ENCODE assay signal across 22 cellular contexts in the genomic region with DNA sequence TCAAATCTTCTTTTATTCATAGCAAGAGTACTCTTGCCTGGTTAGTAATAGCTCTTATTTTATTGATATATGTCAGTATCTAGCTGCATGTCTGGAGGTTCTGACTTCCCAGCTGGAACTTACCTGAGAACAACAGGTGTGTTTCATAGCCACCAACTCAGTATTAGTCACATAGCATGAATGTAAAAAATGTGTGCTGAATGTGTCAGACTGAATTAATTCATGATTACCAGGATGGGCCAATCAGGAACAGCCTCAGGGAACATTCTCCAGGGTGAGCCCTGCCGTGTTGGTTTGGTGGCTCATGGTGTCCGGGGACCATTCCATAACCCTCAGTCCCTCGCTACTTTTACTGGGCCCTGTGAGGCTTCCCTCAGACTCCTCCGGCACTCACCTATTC.
A peak's percentile ranks its signal among the peaks of the same experiment; 100 is the strongest.
DNase-seq lines count a peak whose midpoint lies in the region; ATAC-seq, FAIRE-seq and TF ChIP-seq lines count a peak whose summit lies in the region.
"Had no signal": no experiment of that assay in that cellular context is flagged by ENCODE, and none has a peak within 500 bp of the region (broad histone marks: within the 10 kb centered on the region; RNA-seq: fewer than 3 reads in every experiment).

No MANE protein-coding gene starts in this region.

- peak; percentile 95 for ATAC-seq in RWPE2 (ENCODE audit: low read depth)
- ATAC-seq in GM21723 (IDR thresholded peaks at IDR 0.05; ENCODE audit: unreplicated experiment): no peak
- ATAC-seq: heart left ventricle, mucosa of descending colon had no signal

- H3K4me3 ChIP-seq in RWPE2 (ENCODE audit: severe bottlenecking): no peak overlapping the region
- H3K4me3 ChIP-seq: colonic mucosa, heart left ventricle, mucosa of descending colon, Peyer's patch, uterus had no signal

- H3K9me3 ChIP-seq in RWPE2 (ENCODE audit: severe bottlenecking): no peaks in the 10 kb centered on the region
- H3K9me3 ChIP-seq: colonic mucosa, heart left ventricle, mucosa of descending colon, Peyer's patch, uterus had no signal

- FAIRE-seq in urothelium cell line (lab: Jason Lieb, UNC): no peak

- H3K36me3 ChIP-seq in RWPE2 (ENCODE audit: low read depth): peaks cover 21% of the 10 kb centered on the region
- H3K36me3 ChIP-seq: colonic mucosa, Peyer's patch, uterus had no signal

- DNase-seq in HPDE6-E6E7 (ENCODE audit: extremely low spot score) (peak; percentile 79), RWPE2 (ENCODE audit: low spot score) (peak; percentile 71), islet precursor cell (peak; percentile 58), urothelium cell line (ENCODE audit: low spot score) (peak; percentile 44), NCI-H748 treated with DMSO at 0.1 percent for 48 hours (lab: John Stamatoyannopoulos, UW) (no peak)
- DNase-seq in activated CD8-positive, alpha-beta memory T cell treated with anti-CD3 and anti-CD28 coated beads, Interleukin-2, amount 50 U/mL, for 48 hours: no peak
- DNase-seq: activated B cell treated with CpG ODN at 0.5 μM for 24 hours; activated CD4-positive, alpha-beta memory T cell treated with anti-CD3 and anti-CD28 coated beads for 36 hours; activated effector memory CD4-positive, alpha-beta T cell treated with anti-CD3 and anti-CD28 coated beads, Interleukin-2, amount 50 U/mL, for 16 hours; CD4-positive, alpha-beta T cell; colonic mucosa; DMS153; endodermal cell; heart left ventricle; mucosa of descending colon; NCI-H1105 treated with DMSO at 0.1 percent for 48 hours; NCI-H2107; NCI-H510A; NK-92 treated with Interleukin-12 subunit alpha and Interleukin-12 subunit beta, amount 100 ng/mL, for 24 hours; Peyer's patch; uterus had no signal

- no peak for TF ChIP-seq CTCF in RWPE2 (IDR thresholded peaks at IDR 0.05; ENCODE audit: poor library complexity, severe bottlenecking)

- no peaks in the 10 kb centered on the region for H3K27me3 ChIP-seq in RWPE2 (ENCODE audit: insufficient read depth, poor library complexity, severe bottlenecking)
- H3K27me3 ChIP-seq: colonic mucosa, heart left ventricle, Peyer's patch, uterus had no signal

- H3K4me1 ChIP-seq in RWPE2 (ENCODE audit: insufficient read depth, poor library complexity, severe bottlenecking): peaks cover 43% of the 10 kb centered on the region
- H3K4me1 ChIP-seq: colonic mucosa, uterus had no signal

- peak overlapping the region; percentile 83 for H3K27ac ChIP-seq in RWPE2 (ENCODE audit: poor library complexity, severe bottlenecking)
- H3K27ac ChIP-seq: colonic mucosa, heart left ventricle, uterus had no signal

Comparison
In these comparisons a context has a peak if more than half of its experiments do, and no peak if none do; other contexts are left out.
1. DNase-seq: peak in HPDE6-E6E7 (single experiment), RWPE2 (single experiment), islet precursor cell (single experiment) and urothelium cell line (single experiment); none in activated CD8-positive, alpha-beta memory T cell treated with anti-CD3 and anti-CD28 coated beads, Interleukin-2, amount 50 U/mL, for 48 hours (single experiment) and NCI-H748 treated with DMSO at 0.1 percent for 48 hours (single experiment).